21 cellular contexts compared by ENCODE assay signal in the genomic region with DNA sequence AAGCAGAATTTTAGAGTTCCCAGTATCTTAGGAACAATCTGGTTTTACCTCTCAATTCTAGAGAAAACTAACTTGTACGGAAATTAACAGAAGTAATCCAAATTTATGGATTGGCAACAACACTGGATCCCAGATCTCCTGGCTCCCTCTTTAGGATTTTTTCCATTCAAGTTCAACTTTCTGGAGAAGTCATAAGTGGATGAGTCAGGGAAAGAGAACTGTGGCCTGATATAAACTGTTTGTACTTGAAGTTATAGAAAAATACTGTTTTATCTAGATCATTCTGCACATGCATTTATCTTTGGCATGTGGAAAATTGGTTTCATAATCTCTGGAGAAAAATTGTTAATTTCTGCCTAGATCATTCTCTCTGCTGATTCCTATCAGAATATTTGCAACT.
DNase-seq lines count a peak whose midpoint lies in the region; ATAC-seq and TF ChIP-seq lines count a peak whose summit lies in the region.
"Had no signal": no experiment of that assay in that cellular context is flagged by ENCODE, and none has a peak within 500 bp of the region (broad histone marks: within the 10 kb centered on the region; RNA-seq: fewer than 3 reads in every experiment).

No MANE protein-coding gene starts in this region.

- H4K8ac ChIP-seq in IMR-90 (ENCODE audit: low read depth in 2 of 2, low read length in 2 of 2), result no peak overlapping the region

- no peak overlapping the region for H3K56ac ChIP-seq in IMR-90 (ENCODE audit: extremely low read depth, insufficient read depth, low read length)

- H3K36me3 ChIP-seq in IMR-90 (ENCODE audit: control insufficient read depth, insufficient read depth, low read length), result no peaks in the 10 kb centered on the region
- no peaks in the 10 kb centered on the region for H3K36me3 ChIP-seq in thoracic aorta
- H3K36me3 ChIP-seq in HAP-1 (replicated peaks), result no peaks in the 10 kb centered on the region
- H3K36me3 ChIP-seq: BLaER1 had no signal

- H3K27me3 ChIP-seq in IMR-90 (ENCODE audit: control insufficient read depth, insufficient read depth, low read length) (no peaks in the 10 kb centered on the region), thoracic aorta (replicated peaks; ENCODE audit: insufficient read depth) (no peaks in the 10 kb centered on the region), HAP-1 (ENCODE audit: low read depth) (peaks cover 9% of the 10 kb centered on the region; the same call in 1 of the 2 replicates)
- H3K27me3 ChIP-seq: BLaER1 had no signal

- no peak overlapping the region for H2BK5ac ChIP-seq in IMR-90 (ENCODE audit: low read depth, low read length, poor library complexity, severe bottlenecking)

- no TSS peak for BruUV-seq in IMR-90 (replicated peaks; lab: Mats Ljungman, UMichigan)

- H4K5ac ChIP-seq in IMR-90 (ENCODE audit: low read depth, low read length), result no peak overlapping the region

- dilution Hi-C loops in IMR-90 (cut with HindIII; ENCODE audit: low sequenced_read_pairs, unreplicated experiment), result no loop called here

- H3K27ac ChIP-seq in IMR-90 (ENCODE audit: insufficient read depth, low read length), result no peak overlapping the region
- peak overlapping the region; percentile 24 to 32 for H3K27ac ChIP-seq in coronary artery
- peak overlapping the region; percentile 12 to 67 for H3K27ac ChIP-seq in thoracic aorta
- H3K27ac ChIP-seq: A549, BLaER1, RWPE1 had no signal

- no peak overlapping the region for H3K9ac ChIP-seq in IMR-90 (ENCODE audit: low read depth, low read length)
- H3K9ac ChIP-seq: BLaER1 had no signal

- no peak overlapping the region for H3K4ac ChIP-seq in IMR-90 (ENCODE audit: low read depth, low read length)

- H3K9me3 ChIP-seq in IMR-90 (ENCODE audit: control insufficient read depth, insufficient read depth, low read length) (no peaks in the 10 kb centered on the region), thoracic aorta (no peaks in the 10 kb centered on the region), HAP-1 (no peaks in the 10 kb centered on the region)
- H3K9me3 ChIP-seq: A549, BLaER1 had no signal

- no peak overlapping the region for H3K18ac ChIP-seq in IMR-90 (ENCODE audit: low read depth, low read length)

- H2AK9ac ChIP-seq in IMR-90 (replicated peaks; ENCODE audit: low read depth, low read length, poor library complexity), result no peak overlapping the region

- H2AK5ac ChIP-seq in IMR-90 (ENCODE audit: low read depth, low read length), result no peak overlapping the region

- no peak overlapping the region for H3K23ac ChIP-seq in IMR-90 (ENCODE audit: low read depth, low read length)

- H3K4me3 ChIP-seq in IMR-90 (ENCODE audit: insufficient read depth, low read depth, low read length), result no peak overlapping the region
- H3K4me3 ChIP-seq in coronary artery, result no peak overlapping the region
- peak overlapping the region; percentile 7 for H3K4me3 ChIP-seq in thoracic aorta
- no peak overlapping the region for H3K4me3 ChIP-seq in HAP-1
- H3K4me3 ChIP-seq: A549, BLaER1, K562 had no signal

- no peak overlapping the region for H2BK20ac ChIP-seq in IMR-90 (ENCODE audit: low read depth, low read length)

- peak; percentile 77 for ATAC-seq in IMR-90 (ENCODE audit: low read depth)
- ATAC-seq in thoracic aorta (ENCODE audit: insufficient number of reproducible peaks, low FRiP score, low read depth), result no peak
- ATAC-seq in GM21360 (IDR thresholded peaks at IDR 0.05; ENCODE audit: unreplicated experiment), result no peak
- ATAC-seq: A549; CD8-positive, alpha-beta T cell; K562; PC-3 had no signal

- POLR2A ChIA-PET in IMR-90 (lab: Charles Lee; ENCODE audit: unreplicated experiment), result no interaction called here

- H3K4me1 ChIP-seq in IMR-90 (ENCODE audit: control insufficient read depth, insufficient read depth, low read length) (peaks cover 6% of the 10 kb centered on the region), thoracic aorta (ENCODE audit: control insufficient read depth in 1 of 2, low read depth in 2 of 2) (peaks cover 19 to 71% of the 10 kb centered on the region in 2 donors), HAP-1 (no peaks in the 10 kb centered on the region)
- H3K4me1 ChIP-seq: A549, BLaER1 had no signal

- H2BK15ac ChIP-seq in IMR-90 (ENCODE audit: low read depth, low read length), result no peak overlapping the region

- no CpG with 5 or more reads among the region's 1 CpG for WGBS in IMR-90 (ENCODE audit: extremely low coverage in 2 of 2, insufficient read length in 1 of 2), 2 experiments

- intact Hi-C loops in IMR-90 (cut with micrococcal nuclease), result no loop called here

- no peak overlapping the region for H2AFZ ChIP-seq in IMR-90 (replicated peaks; ENCODE audit: low read length, poor library complexity)

- H3K9me1 ChIP-seq in IMR-90 (ENCODE audit: insufficient read depth, low read length), result 0 out of 2 replicates have a peak, but pooled peaks cover 2% of the 10 kb centered on the region

- CTCF ChIA-PET in IMR-90 (lab: Yijun Ruan, JAX), result no interaction called here

- H4K20me1 ChIP-seq in IMR-90 (ENCODE audit: insufficient read depth, low read length), result no peaks in the 10 kb centered on the region
- H4K20me1 ChIP-seq: BLaER1 had no signal

- no peak overlapping the region for H2BK120ac ChIP-seq in IMR-90 (ENCODE audit: low read depth, low read length)

- in situ Hi-C loops in IMR-90 (cut with MboI; ENCODE audit: low sequenced_read_pairs) (no loop called here), HAP-1 (cut with MboI; ENCODE audit: low sequenced_read_pairs) (no loop called here)

- H4K91ac ChIP-seq in IMR-90 (ENCODE audit: insufficient read depth, low read depth, low read length), result no peak overlapping the region

- no peak for TF ChIP-seq POLR2A in IMR-90 (IDR thresholded peaks at IDR 0.05; ENCODE audit: low read depth, low read length)

- DNase-seq in IMR-90, result peak; percentile 67
- no peak for DNase-seq in coronary artery (ENCODE audit: low spot score)
- DNase-seq in iris pigment epithelial cell (ENCODE audit: low read depth), result peak; percentile 50
- DNase-seq in thoracic aorta (ENCODE audit: low spot score), result no peak
- DNase-seq in GDM1 (lab: John Stamatoyannopoulos, UW), result no peak
- no peak for DNase-seq in NCI-H187 treated with DMSO at 0.1 percent for 48 hours (lab: John Stamatoyannopoulos, UW)
- no peak for DNase-seq in HAP-1 (ENCODE audit: low spot score in 2 of 2)
- DNase-seq: CD8-positive, alpha-beta T cell; DMS53; EL; NCI-H1105; NCI-H2107; NCI-H510A; NCI-H748 treated with DMSO at 0.1 percent for 48 hours; PC-3; SIG-M5 had no signal

- H3K14ac ChIP-seq in IMR-90 (replicated peaks; ENCODE audit: low read depth, low read length), result no peak overlapping the region

- TF ChIP-seq CTCF in IMR-90 (conservative IDR thresholded peaks at IDR 0.05; ENCODE audit: low read depth, low read length) (no peak), coronary artery (IDR thresholded peaks at IDR 0.05) (no peak), thoracic aorta (IDR thresholded peaks at IDR 0.05) (no peak)

- no peaks in the 10 kb centered on the region for H3K79me1 ChIP-seq in IMR-90 (ENCODE audit: low read depth in 1 of 2, low read length in 2 of 2)

- peak overlapping the region; percentile 13; the same call in 1 of the 2 replicates for H3K4me2 ChIP-seq in IMR-90 (ENCODE audit: low read depth, low read length)
- H3K4me2 ChIP-seq: A549, BLaER1 had no signal

- no peak for TF ChIP-seq RAD21 in IMR-90 (IDR thresholded peaks at IDR 0.05; ENCODE audit: low read length)

TF ChIP-seq in IMR-90, 13 proteins besides CTCF, POLR2A, EP300 and RAD21:
- TF ChIP-seq NFE2L2 (IDR thresholded peaks at IDR 0.05; ENCODE audit: low read depth, low read length) (no peak), CHD1 (IDR thresholded peaks at IDR 0.05; ENCODE audit: low read depth, low read length) (no peak), MXI1 (IDR thresholded peaks at IDR 0.05; ENCODE audit: borderline replicate concordance, low read depth, low read length) (no peak), SMC3 (IDR thresholded peaks at IDR 0.05; ENCODE audit: low read depth, low read length) (no peak), FOS (IDR thresholded peaks at IDR 0.05; ENCODE audit: low read depth, low read length) (no peak), RCOR1 (IDR thresholded peaks at IDR 0.05; ENCODE audit: insufficient replicate concordance, low read length) (no peak), MAFK (IDR thresholded peaks at IDR 0.05; ENCODE audit: low read depth, low read length) (no peak), RFX5 (IDR thresholded peaks at IDR 0.05; ENCODE audit: low read depth, low read length) (no peak), CEBPB (IDR thresholded peaks at IDR 0.05; ENCODE audit: low read depth, low read length) (no peak), MAZ (IDR thresholded peaks at IDR 0.05; ENCODE audit: borderline replicate concordance, low read depth, low read length) (no peak), BHLHE40 (IDR thresholded peaks at IDR 0.05; ENCODE audit: low read depth, low read length) (no peak)
- TF ChIP-seq, protein P1, sequence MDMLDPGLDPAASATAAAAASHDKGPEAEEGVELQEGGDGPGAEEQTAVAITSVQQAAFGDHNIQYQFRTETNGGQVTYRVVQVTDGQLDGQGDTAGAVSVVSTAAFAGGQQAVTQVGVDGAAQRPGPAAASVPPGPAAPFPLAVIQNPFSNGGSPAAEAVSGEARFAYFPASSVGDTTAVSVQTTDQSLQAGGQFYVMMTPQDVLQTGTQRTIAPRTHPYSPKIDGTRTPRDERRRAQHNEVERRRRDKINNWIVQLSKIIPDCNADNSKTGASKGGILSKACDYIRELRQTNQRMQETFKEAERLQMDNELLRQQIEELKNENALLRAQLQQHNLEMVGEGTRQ (IDR thresholded peaks at IDR 0.05; ENCODE audit: low read depth, low read length), result no peak
- TF ChIP-seq, protein P2, sequence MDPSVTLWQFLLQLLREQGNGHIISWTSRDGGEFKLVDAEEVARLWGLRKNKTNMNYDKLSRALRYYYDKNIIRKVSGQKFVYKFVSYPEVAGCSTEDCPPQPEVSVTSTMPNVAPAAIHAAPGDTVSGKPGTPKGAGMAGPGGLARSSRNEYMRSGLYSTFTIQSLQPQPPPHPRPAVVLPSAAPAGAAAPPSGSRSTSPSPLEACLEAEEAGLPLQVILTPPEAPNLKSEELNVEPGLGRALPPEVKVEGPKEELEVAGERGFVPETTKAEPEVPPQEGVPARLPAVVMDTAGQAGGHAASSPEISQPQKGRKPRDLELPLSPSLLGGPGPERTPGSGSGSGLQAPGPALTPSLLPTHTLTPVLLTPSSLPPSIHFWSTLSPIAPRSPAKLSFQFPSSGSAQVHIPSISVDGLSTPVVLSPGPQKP (IDR thresholded peaks at IDR 0.05; ENCODE audit: borderline replicate concordance, low read depth, low read length), result no peak
TF ChIP-seq in IMR-90: peak in this region for 0.

Comparison
In these comparisons a context has a peak if more than half of its experiments do, and no peak if none do; other contexts are left out.
1. DNase-seq: peak in IMR-90 (single experiment) and iris pigment epithelial cell (single experiment); none in coronary artery (single experiment), thoracic aorta (single experiment), GDM1 (single experiment), NCI-H187 treated with DMSO at 0.1 percent for 48 hours (single experiment) and HAP-1 (0 of 2).